25 cellular contexts compared by ENCODE assay signal in genomic region chr11:22633354-22633902, GRCh38. TPM values are rescaled to one million over a fixed set of nuclear protein-coding genes. Genes with fewer than 3 reads are reported as not detected.
A peak's percentile ranks its signal among the peaks of the same experiment; 100 is the strongest.
DNase-seq lines count a peak whose midpoint lies in the region; ATAC-seq, FAIRE-seq and TF ChIP-seq lines count a peak whose summit lies in the region.
"Had no signal": no experiment of that assay in that cellular context is flagged by ENCODE, and none has a peak within 500 bp of the region (broad histone marks: within the 10 kb centered on the region; RNA-seq: fewer than 3 reads in every experiment).

No MANE protein-coding gene starts in this region.

- H3K4me1 Mint-ChIP-seq in GM23338: peaks cover 34% of the 10 kb centered on the region

- CTCF ChIA-PET in BJ (lab: Yijun Ruan, JAX) (interaction anchor here (1.8 kb wide), 1 partner anchor 10 kb away, joined by 4 read pairs; no protein-coding TSS in a partner anchor), GM12878 (lab: Yijun Ruan, JAX) (interaction anchor here (0.7 to 2.3 kb wide), 8 partner anchors 9 to 154 kb away, joined by 3 to 9 read pairs (median 4); partner anchors contain the start of gene GAS2)

- H3K79me2 ChIP-seq in GM23338 (replicated peaks; ENCODE audit: insufficient read depth) (no peaks in the 10 kb centered on the region), GM12878 (ENCODE audit: control insufficient read depth, insufficient read depth, low read length) (no peaks in the 10 kb centered on the region)

- H3K27me3 ChIP-seq in BJ (ENCODE audit: control insufficient read depth, insufficient read depth, low read length) (no peaks in the 10 kb centered on the region), GM23338 (ENCODE audit: insufficient read depth) (peaks cover 5% of the 10 kb centered on the region; the same call in 1 of the 2 replicates), GM12878 (replicated peaks in 1 of 2; ENCODE audit: control insufficient read depth in 2 of 2, insufficient read depth in 2 of 2, low read length in 1 of 2) (no peaks in the 10 kb centered on the region), lung (ENCODE audit: control insufficient read depth, insufficient read depth) (no peaks in the 10 kb centered on the region)
- H3K27me3 ChIP-seq: cardiac muscle cell had no signal

- RAD21 ChIA-PET in GM12878 (lab: Charles Lee; ENCODE audit: unreplicated experiment): interaction anchor here (0.6 to 1.2 kb wide), 3 partner anchors 12 to 98 kb away, joined by 3 read pairs; no protein-coding TSS in a partner anchor

- DNase-seq in BJ (ENCODE audit: low read depth) (no peak), GM23338 (ENCODE audit: low spot score) (peak; percentile 48), GM12878 (ENCODE audit: low read depth, low spot score) (no peak), lung (ENCODE audit: low spot score) (no peak), D721Med (ENCODE audit: insufficient read length, low spot score) (no peak), amniotic stem cell (lab: John Stamatoyannopoulos, UW) (no peak)
- DNase-seq: activated naive CD4-positive, alpha-beta T cell treated with Interleukin-2 at 50 U/mL for 16 hours; activated T-cell treated with anti-CD3 and anti-CD28 coated beads, Interleukin-2, amount 50 U/mL, for 24 hours; amygdala; CD8-positive, alpha-beta T cell; dermis blood vessel endothelial cell; HCEC 1CT; mucosa of descending colon; MV-4-11; NCI-H187; NCI-H2227 treated with DMSO at 0.1 percent for 48 hours; NCI-H774; OCI-M1; SHP77 treated with DMSO at 0.1 percent for 48 hours had no signal

- H3K36me3 ChIP-seq in BJ (ENCODE audit: control insufficient read depth, insufficient read depth, low read length) (no peaks in the 10 kb centered on the region), GM23338 (ENCODE audit: insufficient read depth) (no peaks in the 10 kb centered on the region), GM12878 (ENCODE audit: control insufficient read depth in 2 of 2, insufficient read depth in 2 of 2, low read length in 1 of 2) (no peaks in the 10 kb centered on the region), lung (ENCODE audit: control insufficient read depth in 2 of 2, insufficient read depth in 2 of 2, low read length in 2 of 2) (no peaks in the 10 kb centered on the region)
- H3K36me3 ChIP-seq: cardiac muscle cell, prostate gland had no signal

- H3K9me3 ChIP-seq in GM12878 (replicated peaks; ENCODE audit: control insufficient read depth, insufficient read depth, low read length) (no peaks in the 10 kb centered on the region), lung (ENCODE audit: control insufficient read depth in 2 of 2, insufficient read depth in 1 of 2, low read length in 1 of 2) (peaks cover 0 to 2% of the 10 kb centered on the region in 2 donors)
- H3K9me3 ChIP-seq: mucosa of descending colon, prostate gland had no signal

- H3K27ac ChIP-seq in GM23338 (ENCODE audit: low read depth) (no peak overlapping the region), GM12878 (ENCODE audit: control insufficient read depth, insufficient read depth) (no peak overlapping the region), lung (ENCODE audit: low read depth in 1 of 2, low read length in 1 of 2) (no peak overlapping the region)
- H3K27ac ChIP-seq: cardiac muscle cell, prostate gland had no signal

- ATAC-seq in GM23338 (peak; percentile 46), GM12878 (peak; percentile 31; the same call in 2 of the 3 replicates), lung (ENCODE audit: insufficient read depth, low FRiP score) (peak; percentile 11), GM18498 (IDR thresholded peaks at IDR 0.05; ENCODE audit: unreplicated experiment) (no peak)
- ATAC-seq: CD8-positive, alpha-beta T cell; K562; mucosa of descending colon had no signal

- intact Hi-C loops in GM12878 (cut with micrococcal nuclease; ENCODE audit: unreplicated experiment): no loop called here

- no peaks in the 10 kb centered on the region for H3K9me3 Mint-ChIP-seq in GM23338
- H3K9me3 Mint-ChIP-seq: activated T-cell treated with anti-CD3 and anti-CD28 coated beads, Interleukin-2, amount 50 U/mL, for 24 hours; CD8-positive, alpha-beta T cell had no signal

- H3K9me2 ChIP-seq in GM23338 (ENCODE audit: insufficient read depth): peaks cover 7% of the 10 kb centered on the region; the same call in 1 of the 2 replicates

- H3K4me1 ChIP-seq in GM23338 (ENCODE audit: insufficient read depth) (peaks cover 16% of the 10 kb centered on the region), GM12878 (ENCODE audit: control insufficient read depth, insufficient read depth, low read length) (no peaks in the 10 kb centered on the region), lung (ENCODE audit: control insufficient read depth in 2 of 2, insufficient read depth in 2 of 2, low read length in 2 of 2) (peaks cover 0 to 2% of the 10 kb centered on the region in 2 donors)
- H3K4me1 ChIP-seq: prostate gland had no signal

- no peak overlapping the region for H2AFZ ChIP-seq in GM23338
- H2AFZ ChIP-seq in GM12878 (ENCODE audit: control insufficient read depth, low read depth, low read length): no peak overlapping the region

- H3K9ac ChIP-seq in GM12878 (ENCODE audit: control insufficient read depth, insufficient read depth, low read length): no peak overlapping the region

- no peak for TF ChIP-seq RAD21 in GM12878 (IDR thresholded peaks at IDR 0.05; ENCODE audit: insufficient read depth, low read depth, low read length)

- no peaks in the 10 kb centered on the region for H3F3A ChIP-seq in GM23338 (replicated peaks; ENCODE audit: low read depth)

- no peak for TF ChIP-seq EP300 in GM12878 (IDR thresholded peaks at IDR 0.05; ENCODE audit: borderline replicate concordance in 1 of 2, control insufficient read depth in 1 of 2, low read depth in 2 of 2, low read length in 2 of 2)

- no peaks in the 10 kb centered on the region for H4K20me1 ChIP-seq in GM23338 (replicated peaks; ENCODE audit: insufficient read depth)
- H4K20me1 ChIP-seq in GM12878 (ENCODE audit: control insufficient read depth, insufficient read depth): no peaks in the 10 kb centered on the region

- no peaks in the 10 kb centered on the region for H3K36me3 Mint-ChIP-seq in GM23338 (ENCODE audit: low read depth)
- H3K36me3 Mint-ChIP-seq: CD8-positive, alpha-beta T cell had no signal

- H3K4me3 ChIP-seq in BJ (ENCODE audit: low read depth, low read length): no peak overlapping the region
- H3K4me3 ChIP-seq in GM23338: no peak overlapping the region
- H3K4me3 ChIP-seq in GM12878: no peak overlapping the region
- H3K4me3 ChIP-seq in lung: no peak overlapping the region
- H3K4me3 ChIP-seq: cardiac muscle cell, K562, mucosa of descending colon, prostate gland had no signal

- SMC1A ChIA-PET in GM12878 (lab: Charles Lee; ENCODE audit: uncharacterized antibody, unreplicated experiment): interaction anchor here (0.9 to 3.1 kb wide), 7 partner anchors 23 to 160 kb away, joined by 3 to 14 read pairs (median 3); no protein-coding TSS in a partner anchor

- no peak overlapping the region for H3K4me3 Mint-ChIP-seq in GM23338
- H3K4me3 Mint-ChIP-seq: activated T-cell treated with anti-CD3 and anti-CD28 coated beads, Interleukin-2, amount 50 U/mL, for 24 hours; CD8-positive, alpha-beta T cell had no signal

- TF ChIP-seq CTCF in BJ (IDR thresholded peaks at IDR 0.05; ENCODE audit: insufficient read depth, low read depth, low read length) (0 out of 2 replicates have a peak, but pooled peaks have one; percentile 5), GM23338 (conservative IDR thresholded peaks at IDR 0.05; ENCODE audit: low read depth in 2 of 2) (peak; percentile 22 to 37; a peak in 2 of 4 replicates), GM12878 (IDR thresholded peaks at IDR 0.05 in 2 of 3, conservative IDR thresholded peaks at IDR 0.05 in 1 of 3; ENCODE audit: control insufficient read depth in 2 of 3, extremely low read depth in 1 of 3, insufficient read depth in 1 of 3, low read depth in 3 of 3, low read length in 3 of 3) (no peak), lung (IDR thresholded peaks at IDR 0.05; ENCODE audit: control extremely low read depth, extremely low read depth) (no peak), D721Med (IDR thresholded peaks at IDR 0.05; ENCODE audit: insufficient read depth, missing control alignments) (no peak)

- FAIRE-seq in GM12878 (lab: Jason Lieb, UNC): no peak
- FAIRE-seq in D721Med (lab: Jason Lieb, UNC): no peak
- FAIRE-seq: endothelial cell of umbilical vein, GM18507, K562 had no signal

- no peak overlapping the region for H3K4me2 ChIP-seq in GM23338
- no peak overlapping the region for H3K4me2 ChIP-seq in GM12878 (ENCODE audit: control insufficient read depth, insufficient read depth)

- H3K27ac Mint-ChIP-seq in GM23338: no peak overlapping the region
- H3K27ac Mint-ChIP-seq: activated T-cell treated with anti-CD3 and anti-CD28 coated beads, Interleukin-2, amount 50 U/mL, for 24 hours; CD8-positive, alpha-beta T cell had no signal

- no peak for TF ChIP-seq POLR2A in GM12878 (IDR thresholded peaks at IDR 0.05; ENCODE audit: low read depth, low read length)

- POLR2A ChIA-PET in BJ (lab: Charles Lee) (no interaction called here), GM12878 (lab: Charles Lee) (interaction anchor here (0.6 kb wide), 1 partner anchor 106 kb away, joined by 5 read pairs; no protein-coding TSS in a partner anchor)

- no TSS peak for BruUV-seq in GM12878 (replicated peaks; lab: Mats Ljungman, UMichigan)

- in situ Hi-C loops in GM12878 (cut with MboI): no loop called here

- peaks cover 5% of the 10 kb centered on the region for H3K27me3 Mint-ChIP-seq in GM23338 (ENCODE audit: insufficient read depth, low read depth, poor library complexity)
- H3K27me3 Mint-ChIP-seq: activated T-cell treated with anti-CD3 and anti-CD28 coated beads, Interleukin-2, amount 50 U/mL, for 24 hours had no signal

RNA-seq across cellular contexts. Expression of gene FANCF, which starts 7.8 kb away (rescaled TPM):
- polyA plus RNA-seq in BJ (2011; rRNA removed) (4.0 and 4.1 TPM in 2 replicates), GM23338 (2016; fragmentation: Nextera tagmentation; extraction: Ambion mirVana) (17.0 and 18.8 TPM in 2 replicates), GM12878 (2011; rRNA removed) (10.1 and 12.0 TPM in 2 replicates), GM12878 (2014; fragmentation: Illumina TruSeq; extraction: Trizol) (10.1 and 13.5 TPM in 2 replicates), GM12878 (2014; fragmentation: Nextera tagmentation; extraction: Ambion mirVana) (1 to 10 TPM; 1.6 to 3.4 TPM), GM12878 (2014; rRNA removed) (12.3 and 12.9 TPM in 2 replicates), GM12878 (2016; fragmentation: Nextera tagmentation; extraction: Ambion mirVana) (10 to 100 TPM; 18.2 to 19.9 TPM), lung (1 to 10 TPM; 5.4 to 5.8 TPM)
- polyA minus RNA-seq in BJ (2011; rRNA and poly(A)+ RNA removed): 2.2 and 3.2 TPM in 2 replicates
- total RNA-seq in GM23338 (2014; rRNA removed; shearing (Covaris generic)): 31.8 and 34.6 TPM in 2 replicates
- total RNA-seq in GM12878 (2013; cell fraction: nucleolus; rRNA removed): 11.5 and 13.5 TPM in 2 replicates
- total RNA-seq in GM12878 (2014; rRNA removed) (18.4 and 18.8 TPM in 2 replicates), GM12878 (2014; rRNA removed; fragmentation: Illumina TruSeq; extraction: Trizol) (10.0 and 11.6 TPM in 2 replicates), GM12878 (2021) (13.8 and 14.5 TPM in 2 replicates), lung (10 to 100 TPM; 11.7 to 12.8 TPM)
- 3.0 TPM for polyA plus RNA-seq in GM12878 (2011; ENCODE audit: low read depth)
- 7.9 and 8.8 TPM in 2 replicates for polyA plus RNA-seq in GM12878 (2011; cell fraction: cytosol; rRNA removed)
- polyA plus RNA-seq in GM12878 (2011; cell fraction: nucleus; rRNA removed): 5.8 and 6.7 TPM in 2 replicates
- polyA plus RNA-seq in GM12878 (2012): 5.9 and 7.6 TPM in 2 replicates
- polyA minus RNA-seq in GM12878 (2011; rRNA and poly(A)+ RNA removed): 5.2 and 8.3 TPM in 2 replicates
- polyA minus RNA-seq in GM12878 (2011; cell fraction: cytosol; rRNA and poly(A)+ RNA removed): 6.1 and 8.6 TPM in 2 replicates
- polyA minus RNA-seq in GM12878 (2011; cell fraction: nucleus; rRNA and poly(A)+ RNA removed): 10.0 and 14.9 TPM in 2 replicates

RNA-seq across cellular contexts. Expression of gene GAS2, which starts 33.0 kb away (rescaled TPM):
- 0.44 and 0.52 TPM in 2 replicates for polyA plus RNA-seq in BJ (2011; rRNA removed)
- polyA minus RNA-seq in BJ (2011; rRNA and poly(A)+ RNA removed): 0.85 TPM in 1 of 2 replicates, not detected in the other
- total RNA-seq in GM23338 (2014; rRNA removed; shearing (Covaris generic)): 5.0 and 6.7 TPM in 2 replicates
- polyA plus RNA-seq in GM23338 (2016; fragmentation: Nextera tagmentation; extraction: Ambion mirVana): 1.4 and 2.6 TPM in 2 replicates
- 96.9 and 104 TPM in 2 replicates for total RNA-seq in GM12878 (2013; cell fraction: nucleolus; rRNA removed)
- 19.0 and 24.5 TPM in 2 replicates for total RNA-seq in GM12878 (2014; rRNA removed)
- total RNA-seq in GM12878 (2014; rRNA removed; fragmentation: Illumina TruSeq; extraction: Trizol): 22.2 and 23.4 TPM in 2 replicates
- 23.8 and 29.2 TPM in 2 replicates for total RNA-seq in GM12878 (2021)
- 9.2 TPM for polyA plus RNA-seq in GM12878 (2011; ENCODE audit: low read depth)
- polyA plus RNA-seq in GM12878 (2011; rRNA removed): 81.4 and 124 TPM in 2 replicates
- polyA plus RNA-seq in GM12878 (2011; cell fraction: cytosol; rRNA removed): 40.0 and 43.6 TPM in 2 replicates
- 62.4 and 81.1 TPM in 2 replicates for polyA plus RNA-seq in GM12878 (2011; cell fraction: nucleus; rRNA removed)
- 7.4 and 9.0 TPM in 2 replicates for polyA plus RNA-seq in GM12878 (2012)
- 18.5 TPM in 2 replicates for polyA plus RNA-seq in GM12878 (2014; fragmentation: Illumina TruSeq; extraction: Trizol)
- polyA plus RNA-seq in GM12878 (2014; fragmentation: Nextera tagmentation; extraction: Ambion mirVana): 10 to 100 TPM; 19.9 to 28.9 TPM
- 12.2 and 16.4 TPM in 2 replicates for polyA plus RNA-seq in GM12878 (2014; rRNA removed)
- polyA plus RNA-seq in GM12878 (2016; fragmentation: Nextera tagmentation; extraction: Ambion mirVana): 10 to 100 TPM; 36.4 to 38.4 TPM
- 135 and 140 TPM in 2 replicates for polyA minus RNA-seq in GM12878 (2011; rRNA and poly(A)+ RNA removed)
- polyA minus RNA-seq in GM12878 (2011; cell fraction: cytosol; rRNA and poly(A)+ RNA removed): 41.3 and 44.3 TPM in 2 replicates
- 154 and 202 TPM in 2 replicates for polyA minus RNA-seq in GM12878 (2011; cell fraction: nucleus; rRNA and poly(A)+ RNA removed)
- 1 to 10 TPM; 1.6 to 9.8 TPM for total RNA-seq in lung
- under 1 TPM; 0.58 to 0.75 TPM for polyA plus RNA-seq in lung

Comparison
In these comparisons a context has a peak if more than half of its experiments do, and no peak if none do; other contexts are left out.
1. CTCF ChIP-seq: peak in BJ (single experiment) and GM23338 (2 of 2); none in GM12878 (0 of 3), lung (single experiment) and D721Med (single experiment).